ENCODE assay signal across 2 cellular contexts in the genomic region with DNA sequence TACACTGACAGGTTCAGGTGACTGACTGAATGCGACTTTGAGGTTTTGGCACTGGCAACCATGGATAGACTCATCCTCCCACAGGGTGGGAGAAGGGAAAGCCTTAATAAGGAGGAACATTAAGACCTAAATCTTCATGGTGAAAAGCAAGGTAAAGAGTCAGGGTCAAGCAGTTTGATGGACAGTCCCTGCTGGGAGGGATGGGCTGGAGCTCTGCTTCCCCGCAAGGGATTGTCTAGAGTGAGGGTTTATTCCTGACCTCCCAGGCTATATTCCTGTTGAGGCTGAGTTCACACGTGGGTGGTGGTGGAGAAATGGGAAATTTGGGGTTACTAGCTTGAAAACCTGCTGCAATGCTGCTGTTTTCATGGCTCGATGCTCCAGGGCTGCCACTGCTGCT.
TF ChIP-seq lines count a peak whose summit lies in the region.

No MANE protein-coding gene starts in this region.

TF ChIP-seq in liver, 16 proteins besides CTCF, POLR2A, EP300 and RAD21:
- no peak for TF ChIP-seq FOXA1 (IDR thresholded peaks at IDR 0.05)
- TF ChIP-seq, protein P1, sequence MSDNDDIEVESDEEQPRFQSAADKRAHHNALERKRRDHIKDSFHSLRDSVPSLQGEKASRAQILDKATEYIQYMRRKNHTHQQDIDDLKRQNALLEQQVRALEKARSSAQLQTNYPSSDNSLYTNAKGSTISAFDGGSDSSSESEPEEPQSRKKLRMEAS (IDR thresholded peaks at IDR 0.05), result no peak
- TF ChIP-seq, protein P2, sequence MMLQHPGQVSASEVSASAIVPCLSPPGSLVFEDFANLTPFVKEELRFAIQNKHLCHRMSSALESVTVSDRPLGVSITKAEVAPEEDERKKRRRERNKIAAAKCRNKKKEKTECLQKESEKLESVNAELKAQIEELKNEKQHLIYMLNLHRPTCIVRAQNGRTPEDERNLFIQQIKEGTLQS (IDR thresholded peaks at IDR 0.05), result no peak
- no peak for TF ChIP-seq YY1 (IDR thresholded peaks at IDR 0.05)
- TF ChIP-seq GABPA (IDR thresholded peaks at IDR 0.05 in 1 of 2, conservative IDR thresholded peaks at IDR 0.05 in 1 of 2), result no peak
- TF ChIP-seq, protein P3, sequence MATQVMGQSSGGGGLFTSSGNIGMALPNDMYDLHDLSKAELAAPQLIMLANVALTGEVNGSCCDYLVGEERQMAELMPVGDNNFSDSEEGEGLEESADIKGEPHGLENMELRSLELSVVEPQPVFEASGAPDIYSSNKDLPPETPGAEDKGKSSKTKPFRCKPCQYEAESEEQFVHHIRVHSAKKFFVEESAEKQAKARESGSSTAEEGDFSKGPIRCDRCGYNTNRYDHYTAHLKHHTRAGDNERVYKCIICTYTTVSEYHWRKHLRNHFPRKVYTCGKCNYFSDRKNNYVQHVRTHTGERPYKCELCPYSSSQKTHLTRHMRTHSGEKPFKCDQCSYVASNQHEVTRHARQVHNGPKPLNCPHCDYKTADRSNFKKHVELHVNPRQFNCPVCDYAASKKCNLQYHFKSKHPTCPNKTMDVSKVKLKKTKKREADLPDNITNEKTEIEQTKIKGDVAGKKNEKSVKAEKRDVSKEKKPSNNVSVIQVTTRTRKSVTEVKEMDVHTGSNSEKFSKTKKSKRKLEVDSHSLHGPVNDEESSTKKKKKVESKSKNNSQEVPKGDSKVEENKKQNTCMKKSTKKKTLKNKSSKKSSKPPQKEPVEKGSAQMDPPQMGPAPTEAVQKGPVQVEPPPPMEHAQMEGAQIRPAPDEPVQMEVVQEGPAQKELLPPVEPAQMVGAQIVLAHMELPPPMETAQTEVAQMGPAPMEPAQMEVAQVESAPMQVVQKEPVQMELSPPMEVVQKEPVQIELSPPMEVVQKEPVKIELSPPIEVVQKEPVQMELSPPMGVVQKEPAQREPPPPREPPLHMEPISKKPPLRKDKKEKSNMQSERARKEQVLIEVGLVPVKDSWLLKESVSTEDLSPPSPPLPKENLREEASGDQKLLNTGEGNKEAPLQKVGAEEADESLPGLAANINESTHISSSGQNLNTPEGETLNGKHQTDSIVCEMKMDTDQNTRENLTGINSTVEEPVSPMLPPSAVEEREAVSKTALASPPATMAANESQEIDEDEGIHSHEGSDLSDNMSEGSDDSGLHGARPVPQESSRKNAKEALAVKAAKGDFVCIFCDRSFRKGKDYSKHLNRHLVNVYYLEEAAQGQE (IDR thresholded peaks at IDR 0.05), result no peak
- no peak for TF ChIP-seq JUND (IDR thresholded peaks at IDR 0.05)
- TF ChIP-seq, protein P4, sequence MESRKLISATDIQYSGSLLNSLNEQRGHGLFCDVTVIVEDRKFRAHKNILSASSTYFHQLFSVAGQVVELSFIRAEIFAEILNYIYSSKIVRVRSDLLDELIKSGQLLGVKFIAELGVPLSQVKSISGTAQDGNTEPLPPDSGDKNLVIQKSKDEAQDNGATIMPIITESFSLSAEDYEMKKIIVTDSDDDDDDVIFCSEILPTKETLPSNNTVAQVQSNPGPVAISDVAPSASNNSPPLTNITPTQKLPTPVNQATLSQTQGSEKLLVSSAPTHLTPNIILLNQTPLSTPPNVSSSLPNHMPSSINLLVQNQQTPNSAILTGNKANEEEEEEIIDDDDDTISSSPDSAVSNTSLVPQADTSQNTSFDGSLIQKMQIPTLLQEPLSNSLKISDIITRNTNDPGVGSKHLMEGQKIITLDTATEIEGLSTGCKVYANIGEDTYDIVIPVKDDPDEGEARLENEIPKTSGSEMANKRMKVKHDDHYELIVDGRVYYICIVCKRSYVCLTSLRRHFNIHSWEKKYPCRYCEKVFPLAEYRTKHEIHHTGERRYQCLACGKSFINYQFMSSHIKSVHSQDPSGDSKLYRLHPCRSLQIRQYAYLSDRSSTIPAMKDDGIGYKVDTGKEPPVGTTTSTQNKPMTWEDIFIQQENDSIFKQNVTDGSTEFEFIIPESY (IDR thresholded peaks at IDR 0.05), result no peak
- no peak for TF ChIP-seq FOXA2 (IDR thresholded peaks at IDR 0.05)
- no peak for TF ChIP-seq NR2F2 (IDR thresholded peaks at IDR 0.05)
- no peak for TF ChIP-seq SP1 (IDR thresholded peaks at IDR 0.05)
- no peak for TF ChIP-seq RXRA (IDR thresholded peaks at IDR 0.05)
- no peak for TF ChIP-seq TAF1 (conservative IDR thresholded peaks at IDR 0.05)
- TF ChIP-seq EGR1 (IDR thresholded peaks at IDR 0.05; ENCODE audit: low read depth in 2 of 2), result no peak

TF ChIP-seq in HepG2, 621 proteins besides CTCF, POLR2A, EP300 and RAD21:
- TF ChIP-seq FOXJ3 (CRISPR knock-in tag; IDR thresholded peaks at IDR 0.05; ENCODE audit: borderline replicate concordance), result no peak
- no peak for TF ChIP-seq ARID2 (CRISPR knock-in tag; IDR thresholded peaks at IDR 0.05; ENCODE audit: borderline replicate concordance)
- TF ChIP-seq, protein P5, sequence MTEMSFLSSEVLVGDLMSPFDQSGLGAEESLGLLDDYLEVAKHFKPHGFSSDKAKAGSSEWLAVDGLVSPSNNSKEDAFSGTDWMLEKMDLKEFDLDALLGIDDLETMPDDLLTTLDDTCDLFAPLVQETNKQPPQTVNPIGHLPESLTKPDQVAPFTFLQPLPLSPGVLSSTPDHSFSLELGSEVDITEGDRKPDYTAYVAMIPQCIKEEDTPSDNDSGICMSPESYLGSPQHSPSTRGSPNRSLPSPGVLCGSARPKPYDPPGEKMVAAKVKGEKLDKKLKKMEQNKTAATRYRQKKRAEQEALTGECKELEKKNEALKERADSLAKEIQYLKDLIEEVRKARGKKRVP (CRISPR knock-in tag; IDR thresholded peaks at IDR 0.05), result no peak
- TF ChIP-seq, protein P6, sequence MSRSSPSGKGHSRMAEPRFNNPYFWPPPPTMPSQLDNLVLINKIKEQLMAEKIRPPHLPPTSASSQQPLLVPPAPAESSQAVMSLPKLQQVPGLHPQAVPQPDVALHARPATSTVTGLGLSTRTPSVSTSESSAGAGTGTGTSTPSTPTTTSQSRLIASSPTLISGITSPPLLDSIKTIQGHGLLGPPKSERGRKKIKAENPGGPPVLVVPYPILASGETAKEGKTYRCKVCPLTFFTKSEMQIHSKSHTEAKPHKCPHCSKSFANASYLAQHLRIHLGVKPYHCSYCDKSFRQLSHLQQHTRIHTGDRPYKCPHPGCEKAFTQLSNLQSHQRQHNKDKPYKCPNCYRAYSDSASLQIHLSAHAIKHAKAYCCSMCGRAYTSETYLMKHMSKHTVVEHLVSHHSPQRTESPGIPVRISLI (CRISPR knock-in tag; IDR thresholded peaks at IDR 0.05; ENCODE audit: borderline replicate concordance), result no peak
- TF ChIP-seq ZNF180 (CRISPR knock-in tag; IDR thresholded peaks at IDR 0.05; ENCODE audit: borderline replicate concordance, low read depth), result no peak
- TF ChIP-seq, protein P7, sequence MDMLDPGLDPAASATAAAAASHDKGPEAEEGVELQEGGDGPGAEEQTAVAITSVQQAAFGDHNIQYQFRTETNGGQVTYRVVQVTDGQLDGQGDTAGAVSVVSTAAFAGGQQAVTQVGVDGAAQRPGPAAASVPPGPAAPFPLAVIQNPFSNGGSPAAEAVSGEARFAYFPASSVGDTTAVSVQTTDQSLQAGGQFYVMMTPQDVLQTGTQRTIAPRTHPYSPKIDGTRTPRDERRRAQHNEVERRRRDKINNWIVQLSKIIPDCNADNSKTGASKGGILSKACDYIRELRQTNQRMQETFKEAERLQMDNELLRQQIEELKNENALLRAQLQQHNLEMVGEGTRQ (IDR thresholded peaks at IDR 0.05; ENCODE audit: low read depth, low read length), result no peak
- TF ChIP-seq, protein P7 (CRISPR knock-in tag; IDR thresholded peaks at IDR 0.05; ENCODE audit: borderline replicate concordance), result no peak
- no peak for TF ChIP-seq ZNF230 (CRISPR knock-in tag; IDR thresholded peaks at IDR 0.05)
- TF ChIP-seq JUND (CRISPR knock-in tag; IDR thresholded peaks at IDR 0.05), result no peak
- TF ChIP-seq ZNF672 (CRISPR knock-in tag; IDR thresholded peaks at IDR 0.05), result no peak
- no peak for TF ChIP-seq ELF4 (CRISPR knock-in tag; IDR thresholded peaks at IDR 0.05; ENCODE audit: borderline replicate concordance)
- TF ChIP-seq, protein P8, sequence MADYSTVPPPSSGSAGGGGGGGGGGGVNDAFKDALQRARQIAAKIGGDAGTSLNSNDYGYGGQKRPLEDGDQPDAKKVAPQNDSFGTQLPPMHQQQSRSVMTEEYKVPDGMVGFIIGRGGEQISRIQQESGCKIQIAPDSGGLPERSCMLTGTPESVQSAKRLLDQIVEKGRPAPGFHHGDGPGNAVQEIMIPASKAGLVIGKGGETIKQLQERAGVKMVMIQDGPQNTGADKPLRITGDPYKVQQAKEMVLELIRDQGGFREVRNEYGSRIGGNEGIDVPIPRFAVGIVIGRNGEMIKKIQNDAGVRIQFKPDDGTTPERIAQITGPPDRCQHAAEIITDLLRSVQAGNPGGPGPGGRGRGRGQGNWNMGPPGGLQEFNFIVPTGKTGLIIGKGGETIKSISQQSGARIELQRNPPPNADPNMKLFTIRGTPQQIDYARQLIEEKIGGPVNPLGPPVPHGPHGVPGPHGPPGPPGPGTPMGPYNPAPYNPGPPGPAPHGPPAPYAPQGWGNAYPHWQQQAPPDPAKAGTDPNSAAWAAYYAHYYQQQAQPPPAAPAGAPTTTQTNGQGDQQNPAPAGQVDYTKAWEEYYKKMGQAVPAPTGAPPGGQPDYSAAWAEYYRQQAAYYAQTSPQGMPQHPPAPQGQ (CRISPR knock-in tag; IDR thresholded peaks at IDR 0.05; ENCODE audit: borderline replicate concordance), result no peak
- no peak for TF ChIP-seq ZNF263 (CRISPR knock-in tag; IDR thresholded peaks at IDR 0.05)
- no peak for TF ChIP-seq ATF1 (CRISPR knock-in tag; IDR thresholded peaks at IDR 0.05)
- no peak for TF ChIP-seq PRPF4 (IDR thresholded peaks at IDR 0.05; ENCODE audit: low read depth, low read length, poor library complexity, severe bottlenecking)
- no peak for TF ChIP-seq ZNF749 (CRISPR knock-in tag; IDR thresholded peaks at IDR 0.05; ENCODE audit: borderline replicate concordance)
- TF ChIP-seq, protein P9, sequence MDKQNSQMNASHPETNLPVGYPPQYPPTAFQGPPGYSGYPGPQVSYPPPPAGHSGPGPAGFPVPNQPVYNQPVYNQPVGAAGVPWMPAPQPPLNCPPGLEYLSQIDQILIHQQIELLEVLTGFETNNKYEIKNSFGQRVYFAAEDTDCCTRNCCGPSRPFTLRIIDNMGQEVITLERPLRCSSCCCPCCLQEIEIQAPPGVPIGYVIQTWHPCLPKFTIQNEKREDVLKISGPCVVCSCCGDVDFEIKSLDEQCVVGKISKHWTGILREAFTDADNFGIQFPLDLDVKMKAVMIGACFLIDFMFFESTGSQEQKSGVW (CRISPR knock-in tag; IDR thresholded peaks at IDR 0.05; ENCODE audit: borderline replicate concordance), result no peak
- TF ChIP-seq RNF2 (conservative IDR thresholded peaks at IDR 0.05; ENCODE audit: low read depth), result no peak
